Comparison of ENCODE assay signal across 12 cellular contexts in genomic region chr2:74501335-74502071, GRCh38. TPM values are rescaled to one million over a fixed set of nuclear protein-coding genes. Genes with fewer than 3 reads are reported as not detected.
DNase-seq lines count a peak whose midpoint lies in the region; ATAC-seq and TF ChIP-seq lines count a peak whose summit lies in the region.
"Had no signal": no experiment of that assay in that cellular context is flagged by ENCODE, and none has a peak within 500 bp of the region (broad histone marks: within the 10 kb centered on the region; RNA-seq: fewer than 3 reads in every experiment).

No MANE protein-coding gene starts in this region.

- H3K27me3 ChIP-seq in iPS-18a (ENCODE audit: control insufficient read depth, insufficient read depth, low read length) = peaks cover 100% of the 10 kb centered on the region
- peaks cover 53% of the 10 kb centered on the region for H3K27me3 ChIP-seq in foreskin keratinocyte
- peaks cover 20% of the 10 kb centered on the region for H3K27me3 ChIP-seq in prostate gland (replicated peaks; ENCODE audit: insufficient read depth)

- TF ChIP-seq CTCF in retinal pigment epithelial cell (conservative IDR thresholded peaks at IDR 0.05; ENCODE audit: low read depth, low read length) (no peak), foreskin keratinocyte (conservative IDR thresholded peaks at IDR 0.05) (no peak), prostate gland (IDR thresholded peaks at IDR 0.05) (no peak)

- WGBS in prostate gland = 77% methylated on average over 18 of the region's 18 CpGs

- no peak overlapping the region for H3K27ac ChIP-seq in iPS-18a (ENCODE audit: low read length)
- H3K27ac ChIP-seq in foreskin keratinocyte = no peak overlapping the region
- no peak overlapping the region for H3K27ac ChIP-seq in prostate gland

- intact Hi-C loops in prostate gland (cut with DNase I) = no loop called here

- H3K4me1 ChIP-seq in iPS-18a (ENCODE audit: control insufficient read depth, low read depth, low read length) (peaks cover 37% of the 10 kb centered on the region), foreskin keratinocyte (peaks cover 6% of the 10 kb centered on the region), prostate gland (replicated peaks) (peaks cover 9% of the 10 kb centered on the region)

- no peak overlapping the region for H3K27ac Mint-ChIP-seq in activated CD8-positive, alpha-beta memory T cell treated with anti-CD3 and anti-CD28 coated beads, Interleukin-2, amount 10 ng/mL, durations not matched to agents 7 days and 5 days
- H3K27ac Mint-ChIP-seq in T-cell = no peak overlapping the region

- peaks cover 53% of the 10 kb centered on the region for H3K4me1 Mint-ChIP-seq in activated CD8-positive, alpha-beta memory T cell treated with anti-CD3 and anti-CD28 coated beads, Interleukin-2, amount 10 ng/mL, durations not matched to agents 7 days and 5 days
- peaks cover 43 to 68% (median 57%) of the 10 kb centered on the region in 3 donors for H3K4me1 Mint-ChIP-seq in T-cell

- H3K9me3 ChIP-seq in iPS-18a (ENCODE audit: control insufficient read depth, low read depth, low read length) = no peaks in the 10 kb centered on the region
- H3K9me3 ChIP-seq in prostate gland = no peaks in the 10 kb centered on the region
- H3K9me3 ChIP-seq: stomach had no signal

- H3K27me3 Mint-ChIP-seq in activated CD8-positive, alpha-beta memory T cell treated with anti-CD3 and anti-CD28 coated beads, Interleukin-2, amount 10 ng/mL, durations not matched to agents 7 days and 5 days = peaks cover 49% of the 10 kb centered on the region
- peaks cover 54 to 78% of the 10 kb centered on the region in 2 donors for H3K27me3 Mint-ChIP-seq in T-cell

- peak overlapping the region; percentile 77 for H3K4me3 Mint-ChIP-seq in activated CD8-positive, alpha-beta memory T cell treated with anti-CD3 and anti-CD28 coated beads, Interleukin-2, amount 10 ng/mL, durations not matched to agents 7 days and 5 days
- peak overlapping the region; percentile 67 to 70 (median 68) for H3K4me3 Mint-ChIP-seq in T-cell

- CTCF ChIA-PET in activated CD8-positive, alpha-beta memory T cell treated with anti-CD3 and anti-CD28 coated beads, Interleukin-2, amount 10 ng/mL, durations not matched to agents 7 days and 5 days (lab: Charles Lee) = interaction anchor here (1.1 to 6.9 kb wide), 7 partner anchors 12 to 86 kb away, joined by 3 to 39 read pairs (median 6); partner anchors contain the start of genes AUP1, C2orf81, CCDC142 and HTRA2
- CTCF ChIA-PET in T-cell (lab: Charles Lee) = interaction anchor here in 1 of 2 donors (0.5 kb wide), 2 partner anchors 100 to 752 kb away, joined by 4 to 5 read pairs; no protein-coding TSS in a partner anchor

- no peak for DNase-seq in activated CD8-positive, alpha-beta memory T cell treated with anti-CD3 and anti-CD28 coated beads, Interleukin-2, amount 10 ng/mL, durations not matched to agents 7 days and 5 days
- DNase-seq in activated CD8-positive, alpha-beta memory T cell treated with anti-CD3 and anti-CD28 coated beads for 24 hours = no peak
- DNase-seq in T-cell = no peak
- DNase-seq in retinal pigment epithelial cell (ENCODE audit: low read depth) = no peak
- no peak for DNase-seq in foreskin keratinocyte
- no peak for DNase-seq in prostate gland (ENCODE audit: low spot score)
- DNase-seq: activated gamma-delta T cell, NCI-H524 treated with DMSO at 0.1 percent for 48 hours had no signal

- H3K9me3 Mint-ChIP-seq in activated CD8-positive, alpha-beta memory T cell treated with anti-CD3 and anti-CD28 coated beads, Interleukin-2, amount 10 ng/mL, durations not matched to agents 7 days and 5 days (ENCODE audit: low read depth) = no peaks in the 10 kb centered on the region
- H3K9me3 Mint-ChIP-seq in T-cell = no peaks in the 10 kb centered on the region

- H3K36me3 ChIP-seq in iPS-18a (ENCODE audit: control insufficient read depth, low read depth, low read length) (peaks cover 10% of the 10 kb centered on the region), prostate gland (peaks cover 0 to 12% of the 10 kb centered on the region in 2 donors)

- POLR2A ChIA-PET in T-cell (lab: Charles Lee) = no interaction called here

- ATAC-seq in activated CD8-positive, alpha-beta memory T cell treated with anti-CD3 and anti-CD28 coated beads, Interleukin-2, amount 10 ng/mL, durations not matched to agents 7 days and 5 days = no peak
- ATAC-seq in T-cell (replicated peaks in 1 of 4) (no peak), GM18868 (IDR thresholded peaks at IDR 0.05; ENCODE audit: unreplicated experiment) (no peak), foreskin keratinocyte (no peak)

- peaks cover 9% of the 10 kb centered on the region for H3K36me3 Mint-ChIP-seq in activated CD8-positive, alpha-beta memory T cell treated with anti-CD3 and anti-CD28 coated beads, Interleukin-2, amount 10 ng/mL, durations not matched to agents 7 days and 5 days
- H3K36me3 Mint-ChIP-seq in T-cell = peaks cover 22% of the 10 kb centered on the region

- no peak overlapping the region for H3K9ac ChIP-seq in iPS-18a (ENCODE audit: low read length)

- TF ChIP-seq POLR2A in prostate gland (IDR thresholded peaks at IDR 0.05) = no peak

- H3K4me3 ChIP-seq in iPS-18a (ENCODE audit: low read length) = peak overlapping the region; percentile 52
- H3K4me3 ChIP-seq in retinal pigment epithelial cell (ENCODE audit: low read length) = peak overlapping the region; percentile 62
- H3K4me3 ChIP-seq in prostate gland = no peak overlapping the region

RNA-seq across cellular contexts. Expression of gene LBX2, which starts 2.1 kb away (rescaled TPM):
- 1 to 10 TPM; 1.3 to 2.4 TPM for total RNA-seq in activated CD8-positive, alpha-beta memory T cell treated with anti-CD3 and anti-CD28 coated beads, Interleukin-2, amount 10 ng/mL, durations not matched to agents 7 days and 5 days
- under 1 TPM in 4 of 5 donors, not detected in 1; 0.32 to 0.73 (median 0.66) TPM for total RNA-seq in T-cell
- 0.61 and 0.71 TPM in 2 replicates for total RNA-seq in foreskin keratinocyte
- 0.67 TPM in 2 replicates for polyA plus RNA-seq in foreskin keratinocyte
- total RNA-seq in prostate gland = 1 to 10 TPM in 1 of 2 donors, not detected in 1; 1.2 TPM

RNA-seq across cellular contexts. Expression of gene PCGF1, which starts 6.0 kb away (rescaled TPM):
- total RNA-seq in activated CD8-positive, alpha-beta memory T cell treated with anti-CD3 and anti-CD28 coated beads, Interleukin-2, amount 10 ng/mL, durations not matched to agents 7 days and 5 days = 10 to 100 TPM; 15.5 to 34.0 TPM
- total RNA-seq in T-cell (10 to 100 TPM; 17.6 to 34.3 (median 28.0) TPM), foreskin keratinocyte (27.4 and 27.5 TPM in 2 replicates), prostate gland (10 to 100 TPM; 13.6 to 14.7 TPM)
- polyA plus RNA-seq in foreskin keratinocyte = 28.0 and 29.9 TPM in 2 replicates

RNA-seq across cellular contexts. Expression of gene TLX2, which starts 12.7 kb away (rescaled TPM):
- total RNA-seq in activated CD8-positive, alpha-beta memory T cell treated with anti-CD3 and anti-CD28 coated beads, Interleukin-2, amount 10 ng/mL, durations not matched to agents 7 days and 5 days = 1 to 10 TPM in 1 of 2 experiments, under 1 TPM in 1; 0.82 to 1.3 TPM
- under 1 TPM in 2 of 5 donors, not detected in 3; 0.28 to 0.46 TPM for total RNA-seq in T-cell
- 0.10 TPM in 1 of 2 replicates, not detected in the other for total RNA-seq in foreskin keratinocyte
- polyA plus RNA-seq in foreskin keratinocyte = 0.04 TPM in 1 of 2 replicates, not detected in the other
- total RNA-seq in prostate gland = under 1 TPM in 1 of 2 donors, not detected in 1; 0.97 TPM
- total RNA-seq: endothelial cell of umbilical vein had no signal
- polyA plus RNA-seq: endothelial cell of umbilical vein had no signal

RNA-seq across cellular contexts. Expression of gene TTC31, which starts 18.6 kb away (rescaled TPM):
- 10 to 100 TPM; 39.4 to 48.8 TPM for total RNA-seq in activated CD8-positive, alpha-beta memory T cell treated with anti-CD3 and anti-CD28 coated beads, Interleukin-2, amount 10 ng/mL, durations not matched to agents 7 days and 5 days
- total RNA-seq in T-cell (10 to 100 TPM; 33.1 to 45.8 (median 44.6) TPM), foreskin keratinocyte (18.7 and 19.4 TPM in 2 replicates), prostate gland (10 to 100 TPM; 24.0 to 27.6 TPM)
- polyA plus RNA-seq in foreskin keratinocyte = 14.7 and 15.2 TPM in 2 replicates

RNA-seq across cellular contexts. Expression of gene CCDC142, which starts 18.7 kb away (rescaled TPM):
- 10 to 100 TPM; 26.5 to 29.5 TPM for total RNA-seq in activated CD8-positive, alpha-beta memory T cell treated with anti-CD3 and anti-CD28 coated beads, Interleukin-2, amount 10 ng/mL, durations not matched to agents 7 days and 5 days
- total RNA-seq in T-cell (10 to 100 TPM; 16.1 to 59.3 (median 56.7) TPM), foreskin keratinocyte (8.8 and 9.4 TPM in 2 replicates), prostate gland (10 to 100 TPM; 28.0 to 28.3 TPM)
- polyA plus RNA-seq in foreskin keratinocyte = 2.8 and 2.9 TPM in 2 replicates

Comparison
In these comparisons a context has a peak if more than half of its experiments do, and no peak if none do; other contexts are left out.
1. H3K4me3 ChIP-seq: peak in iPS-18a (single experiment) and retinal pigment epithelial cell (single experiment); none in prostate gland (0 of 2).